10 cellular contexts compared by ENCODE assay signal in the genomic region with DNA sequence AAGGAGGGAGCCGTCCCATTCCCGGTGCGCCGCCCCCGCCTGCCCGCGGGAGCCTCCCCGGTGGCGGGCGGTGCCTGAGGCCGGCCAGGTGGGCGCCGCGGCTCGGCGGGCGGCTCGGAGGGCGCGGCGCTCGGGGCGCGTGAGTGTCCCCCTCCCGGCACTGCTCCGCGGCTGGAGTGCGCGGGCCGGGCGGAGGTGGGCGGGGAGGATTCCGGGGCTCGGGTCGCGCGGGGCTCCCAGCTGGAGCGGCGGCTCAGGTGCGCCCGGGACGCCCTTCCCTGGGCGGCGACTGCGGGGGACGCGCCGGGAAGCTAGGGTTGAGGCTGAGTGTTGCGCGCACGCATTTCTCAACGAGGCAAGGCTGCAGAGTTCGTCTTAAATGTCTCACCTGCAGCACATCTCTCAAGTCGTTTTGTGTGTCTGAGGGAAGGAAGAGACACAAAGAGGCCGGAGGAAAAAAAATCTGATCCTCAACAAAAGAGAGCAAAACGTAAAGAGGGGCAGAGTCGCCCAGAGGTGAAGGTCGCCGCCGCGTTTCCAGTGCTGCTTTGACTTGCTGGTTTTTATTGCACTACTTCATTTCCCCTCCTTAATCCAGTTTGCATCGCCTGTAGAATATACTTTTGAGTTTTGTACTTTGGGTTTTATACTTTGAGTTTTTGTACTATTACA.
DNase-seq lines count a peak whose midpoint lies in the region; ATAC-seq and TF ChIP-seq lines count a peak whose summit lies in the region.
"Had no signal": no experiment of that assay in that cellular context is flagged by ENCODE, and none has a peak within 500 bp of the region (broad histone marks: within the 10 kb centered on the region; RNA-seq: fewer than 3 reads in every experiment).

No MANE protein-coding gene starts in this region.

- ATAC-seq in activated CD8-positive, alpha-beta memory T cell treated with anti-CD3 and anti-CD28 coated beads, Interleukin-2, amount 10 ng/mL, durations not matched to agents 7 days and 5 days: peak; percentile 30
- ATAC-seq in memory B cell (ENCODE audit: low read depth): no peak
- no peak for ATAC-seq in HG03342 (IDR thresholded peaks at IDR 0.05; ENCODE audit: unreplicated experiment)
- ATAC-seq in GM18519 (IDR thresholded peaks at IDR 0.05; ENCODE audit: low FRiP score, unreplicated experiment): no peak
- ATAC-seq: K562 had no signal

- H3K27ac ChIP-seq in breast epithelium (peak overlapping the region; percentile 50 to 70), transverse colon (peak overlapping the region; percentile 49 to 77 (median 77))

- TF ChIP-seq POLR2A in breast epithelium (IDR thresholded peaks at IDR 0.05) (no peak), transverse colon (IDR thresholded peaks at IDR 0.05) (no peak)

- H3K36me3 ChIP-seq in breast epithelium: no peaks in the 10 kb centered on the region
- no peaks in the 10 kb centered on the region for H3K36me3 ChIP-seq in transverse colon

- H3K4me1 ChIP-seq in breast epithelium: no peaks in the 10 kb centered on the region
- peaks cover 0 to 20% (median 8%) of the 10 kb centered on the region in 4 donors for H3K4me1 ChIP-seq in transverse colon

- no peaks in the 10 kb centered on the region for H3K27me3 ChIP-seq in breast epithelium
- H3K27me3 ChIP-seq in transverse colon: peaks cover 52% of the 10 kb centered on the region

- peak overlapping the region; percentile 48 for H3K4me3 Mint-ChIP-seq in activated CD8-positive, alpha-beta memory T cell treated with anti-CD3 and anti-CD28 coated beads, Interleukin-2, amount 10 ng/mL, durations not matched to agents 7 days and 5 days
- peak overlapping the region; percentile 14 for H3K4me3 Mint-ChIP-seq in memory B cell

- TF ChIP-seq CTCF in breast epithelium (IDR thresholded peaks at IDR 0.05) (no peak), transverse colon (IDR thresholded peaks at IDR 0.05) (no peak)

- intact Hi-C loops in breast epithelium (cut with DNase I; ENCODE audit: low total_unique reads) (no loop called here), transverse colon (cut with DNase I; ENCODE audit: low total_unique reads) (no loop called here)

- H3K4me3 ChIP-seq in breast epithelium: peak overlapping the region; percentile 55 to 78 (median 70)
- H3K4me3 ChIP-seq in transverse colon: peak overlapping the region; percentile 6 to 56 (median 52)
- H3K4me3 ChIP-seq: K562 had no signal

- in situ Hi-C loops in transverse colon (cut with MboI; ENCODE audit: low pct_ligation_motif_present in 1 of 4, low pct_unique_long_range_greater_than_20kb in 1 of 4, low sequenced_read_pairs in 3 of 4): no loop called here

- H3K4me1 Mint-ChIP-seq in activated CD8-positive, alpha-beta memory T cell treated with anti-CD3 and anti-CD28 coated beads, Interleukin-2, amount 10 ng/mL, durations not matched to agents 7 days and 5 days: peaks cover 14% of the 10 kb centered on the region
- no peaks in the 10 kb centered on the region for H3K4me1 Mint-ChIP-seq in memory B cell

- CTCF ChIA-PET in activated CD8-positive, alpha-beta memory T cell treated with anti-CD3 and anti-CD28 coated beads, Interleukin-2, amount 10 ng/mL, durations not matched to agents 7 days and 5 days (lab: Charles Lee): no interaction called here

- 0 to 11% methylated on average over 5 to 15 of the region's 62 CpGs for WGBS in transverse colon (ENCODE audit: low coverage in 1 of 2), 2 donors

- no peak overlapping the region for H3K27ac Mint-ChIP-seq in activated CD8-positive, alpha-beta memory T cell treated with anti-CD3 and anti-CD28 coated beads, Interleukin-2, amount 10 ng/mL, durations not matched to agents 7 days and 5 days
- H3K27ac Mint-ChIP-seq in memory B cell: no peak overlapping the region

- TF ChIP-seq EP300 in transverse colon (IDR thresholded peaks at IDR 0.05; ENCODE audit: low read depth): no peak

- H3K9me3 Mint-ChIP-seq in activated CD8-positive, alpha-beta memory T cell treated with anti-CD3 and anti-CD28 coated beads, Interleukin-2, amount 10 ng/mL, durations not matched to agents 7 days and 5 days (ENCODE audit: low read depth): no peaks in the 10 kb centered on the region
- peaks cover 3% of the 10 kb centered on the region for H3K9me3 Mint-ChIP-seq in memory B cell

- DNase-seq in activated CD8-positive, alpha-beta memory T cell treated with anti-CD3 and anti-CD28 coated beads, Interleukin-2, amount 10 ng/mL, durations not matched to agents 7 days and 5 days: no peak
- DNase-seq in activated CD8-positive, alpha-beta memory T cell treated with anti-CD3 and anti-CD28 coated beads, Interleukin-2, amount 50 U/mL, for 48 hours: no peak
- DNase-seq in breast epithelium (ENCODE audit: low spot score in 2 of 2): no peak
- no peak for DNase-seq in memory B cell (ENCODE audit: low spot score in 2 of 2)
- peak; percentile 19 for DNase-seq in transverse colon
- no peak for DNase-seq in NCI-H187 (lab: John Stamatoyannopoulos, UW)
- DNase-seq: DND-41 had no signal

- H3K9me3 ChIP-seq in breast epithelium (peaks cover 0 to 10% of the 10 kb centered on the region in 2 donors), transverse colon (peaks cover 0 to 3% of the 10 kb centered on the region in 2 donors)

- H3K36me3 Mint-ChIP-seq in activated CD8-positive, alpha-beta memory T cell treated with anti-CD3 and anti-CD28 coated beads, Interleukin-2, amount 10 ng/mL, durations not matched to agents 7 days and 5 days: peaks cover 4% of the 10 kb centered on the region
- no peaks in the 10 kb centered on the region for H3K36me3 Mint-ChIP-seq in memory B cell

- peaks cover 78% of the 10 kb centered on the region for H3K27me3 Mint-ChIP-seq in activated CD8-positive, alpha-beta memory T cell treated with anti-CD3 and anti-CD28 coated beads, Interleukin-2, amount 10 ng/mL, durations not matched to agents 7 days and 5 days
- H3K27me3 Mint-ChIP-seq in memory B cell: peaks cover 15% of the 10 kb centered on the region
